ENCODE assay signal across 17 cellular contexts in genomic region chr12:6748761-6749160, GRCh38. TPM values are rescaled to one million over a fixed set of nuclear protein-coding genes. Genes with fewer than 3 reads are reported as not detected.
A peak's percentile ranks its signal among the peaks of the same experiment; 100 is the strongest.
DNase-seq lines count a peak whose midpoint lies in the region; ATAC-seq, FAIRE-seq and TF ChIP-seq lines count a peak whose summit lies in the region.
"Had no signal": no experiment of that assay in that cellular context is flagged by ENCODE, and none has a peak within 500 bp of the region (broad histone marks: within the 10 kb centered on the region; RNA-seq: fewer than 3 reads in every experiment).

No MANE protein-coding gene starts in this region.

- in situ Hi-C loops in K562 (cut with MboI), result no loop called here

- H3K79me2 ChIP-seq in K562 (ENCODE audit: control insufficient read depth, insufficient read depth, low read length), result peaks cover 31% of the 10 kb centered on the region

- FAIRE-seq in K562 (lab: Jason Lieb, UNC), result no peak
- no peak for FAIRE-seq in kidney (lab: Jason Lieb, UNC)
- FAIRE-seq: A549, GM12892 had no signal

- intact Hi-C loops in K562 (cut with micrococcal nuclease) (no loop called here), kidney (cut with DNase I) (no loop called here)
- intact Hi-C loops in activated naive CD4-positive, alpha-beta T cell treated with anti-CD3 and anti-CD28 coated beads for 36 hours (cut with micrococcal nuclease), result no loop called here

- no peak for TF ChIP-seq CTCF in K562 (IDR thresholded peaks at IDR 0.05 in 2 of 3, conservative IDR thresholded peaks at IDR 0.05 in 1 of 3; ENCODE audit: insufficient read depth in 2 of 3, low read depth in 1 of 3, low read length in 3 of 3)
- no peak for TF ChIP-seq CTCF in kidney (IDR thresholded peaks at IDR 0.05; ENCODE audit: borderline replicate concordance, extremely low read depth, insufficient read depth)
- TF ChIP-seq CTCF in nephron progenitor cell (IDR thresholded peaks at IDR 0.05), result no peak
- no peak for TF ChIP-seq CTCF in type B pancreatic cell (conservative IDR thresholded peaks at IDR 0.05)

- TF ChIP-seq EP300 in K562 (IDR thresholded peaks at IDR 0.05; ENCODE audit: low read length), result no peak

- ATAC-seq in K562, result no peak
- ATAC-seq: A549 had no signal

- no peaks in the 10 kb centered on the region for H3K27me3 ChIP-seq in K562 (ENCODE audit: control insufficient read depth in 2 of 2, insufficient read depth in 2 of 2, low read length in 2 of 2)

- H3K4me3 ChIP-seq in K562 (no peak overlapping the region), kidney (ENCODE audit: low read length in 2 of 2) (no peak overlapping the region)
- H3K4me3 ChIP-seq: A549, HAP-1 had no signal

- H3K36me3 Mint-ChIP-seq in nephron progenitor cell (ENCODE audit: low read depth) (peaks cover 46% of the 10 kb centered on the region), type B pancreatic cell (peaks cover 40% of the 10 kb centered on the region)
- peaks cover 41% of the 10 kb centered on the region for H3K36me3 Mint-ChIP-seq in activated naive CD4-positive, alpha-beta T cell treated with anti-CD3 and anti-CD28 coated beads for 36 hours (ENCODE audit: low read depth)

- H2AFZ ChIP-seq in K562 (ENCODE audit: low read depth, low read length), result no peak overlapping the region

- peaks cover 65% of the 10 kb centered on the region; the same call in 2 of the 3 replicates for H3K36me3 ChIP-seq in K562 (ENCODE audit: control insufficient read depth, insufficient read depth, low read length)
- H3K36me3 ChIP-seq in kidney (ENCODE audit: control insufficient read depth in 1 of 2, insufficient read depth in 2 of 2, low read length in 2 of 2), result peaks cover 30 to 57% of the 10 kb centered on the region in 2 donors

- H3K9me3 ChIP-seq in K562 (replicated peaks; ENCODE audit: control insufficient read depth, insufficient read depth, low read depth, low read length), result no peaks in the 10 kb centered on the region
- H3K9me3 ChIP-seq in kidney (ENCODE audit: control insufficient read depth in 1 of 2, low read length in 2 of 2), result no peaks in the 10 kb centered on the region
- H3K9me3 ChIP-seq: A549, HAP-1 had no signal

- H3K27ac Mint-ChIP-seq in nephron progenitor cell (peak overlapping the region; percentile 10), type B pancreatic cell (peak overlapping the region; percentile 2)
- no peak overlapping the region for H3K27ac Mint-ChIP-seq in activated naive CD4-positive, alpha-beta T cell treated with anti-CD3 and anti-CD28 coated beads for 36 hours

- no peak overlapping the region for H3K27ac ChIP-seq in K562 (ENCODE audit: extremely low read depth, low read depth, low read length)
- H3K27ac ChIP-seq in kidney (ENCODE audit: low read depth in 2 of 2, low read length in 2 of 2), result no peak overlapping the region
- no peak overlapping the region for H3K27ac ChIP-seq in substantia nigra (ENCODE audit: low read depth, low read length, poor library complexity, severe bottlenecking)
- H3K27ac ChIP-seq: A549 had no signal

- 91% methylated on average over 7 of the region's 28 CpGs for WGBS in K562 (ENCODE audit: insufficient coverage, low coverage, missing lambda C conversion rate)

- CTCF ChIA-PET in K562 (lab: Yijun Ruan, JAX; ENCODE audit: low intra/inter-chr PET ratio), result no interaction called here
- CTCF ChIA-PET in activated naive CD4-positive, alpha-beta T cell treated with anti-CD3 and anti-CD28 coated beads for 36 hours (lab: Charles Lee), result no interaction called here

- H3K9me3 Mint-ChIP-seq in nephron progenitor cell (no peaks in the 10 kb centered on the region), type B pancreatic cell (no peaks in the 10 kb centered on the region)
- H3K9me3 Mint-ChIP-seq in activated naive CD4-positive, alpha-beta T cell treated with anti-CD3 and anti-CD28 coated beads for 36 hours, result peaks cover 3% of the 10 kb centered on the region

- POLR2A ChIA-PET in K562 (lab: Yijun Ruan, JAX), result interaction anchor here (0.6 to 0.9 kb wide), 2 partner anchors 11 to 62 kb away, joined by 3 to 4 read pairs; no protein-coding TSS in a partner anchor

- peaks cover 3% of the 10 kb centered on the region for H3K9me1 ChIP-seq in K562 (ENCODE audit: control insufficient read depth, insufficient read depth, low read length)

- no TSS peak for BruUV-seq in K562 (replicated peaks; lab: Mats Ljungman, UMichigan)

- no peak for TF ChIP-seq POLR2A in K562 (conservative IDR thresholded peaks at IDR 0.05)

- H3K4me1 Mint-ChIP-seq in nephron progenitor cell, result peaks cover 48% of the 10 kb centered on the region
- peaks cover 15% of the 10 kb centered on the region for H3K4me1 Mint-ChIP-seq in type B pancreatic cell (ENCODE audit: unreplicated experiment)
- peaks cover 36% of the 10 kb centered on the region for H3K4me1 Mint-ChIP-seq in activated naive CD4-positive, alpha-beta T cell treated with anti-CD3 and anti-CD28 coated beads for 36 hours (ENCODE audit: low read depth)

- H3K4me3 Mint-ChIP-seq in nephron progenitor cell (no peak overlapping the region), type B pancreatic cell (no peak overlapping the region)
- H3K4me3 Mint-ChIP-seq in activated naive CD4-positive, alpha-beta T cell treated with anti-CD3 and anti-CD28 coated beads for 36 hours, result no peak overlapping the region
- H3K4me3 Mint-ChIP-seq: CD14-positive monocyte had no signal

- H3K9ac ChIP-seq in K562 (ENCODE audit: insufficient read depth in 1 of 2, low read depth in 2 of 2, low read length in 2 of 2) (no peak overlapping the region), kidney (ENCODE audit: low read length in 2 of 2) (no peak overlapping the region)

- no peak for TF ChIP-seq RAD21 in K562 (CRISPR knock-in tag; conservative IDR thresholded peaks at IDR 0.05 in 1 of 2, IDR thresholded peaks at IDR 0.05 in 1 of 2)

- H3K4me2 ChIP-seq in K562 (ENCODE audit: insufficient read depth, low read length), result no peak overlapping the region
- H3K4me2 ChIP-seq: A549 had no signal

- H3K4me1 ChIP-seq in K562 (replicated peaks in 1 of 2; ENCODE audit: control insufficient read depth in 2 of 2, insufficient read depth in 2 of 2, low read length in 2 of 2), result peaks cover 28 to 29% of the 10 kb centered on the region in 2 experiments
- peaks cover 7 to 12% of the 10 kb centered on the region in 2 donors for H3K4me1 ChIP-seq in kidney (ENCODE audit: control insufficient read depth in 1 of 2, insufficient read depth in 1 of 2, low read depth in 1 of 2, low read length in 2 of 2)

- H4K20me1 ChIP-seq in K562 (replicated peaks; ENCODE audit: control insufficient read depth, insufficient read depth, low read length), result peaks cover 5% of the 10 kb centered on the region; the same call in 1 of the 2 replicates

- H3K27me3 Mint-ChIP-seq in nephron progenitor cell (ENCODE audit: low read depth, poor library complexity) (peaks cover 5% of the 10 kb centered on the region), type B pancreatic cell (no peaks in the 10 kb centered on the region)
- H3K27me3 Mint-ChIP-seq in activated naive CD4-positive, alpha-beta T cell treated with anti-CD3 and anti-CD28 coated beads for 36 hours (ENCODE audit: low read depth), result no peaks in the 10 kb centered on the region
- H3K27me3 Mint-ChIP-seq: CD4-positive, alpha-beta memory T cell had no signal

- DNase-seq in K562 (ENCODE audit: extremely low read depth in 1 of 4, low spot score in 3 of 4) (no peak), kidney (peak; percentile 77), nephron progenitor cell (no peak), type B pancreatic cell (ENCODE audit: extremely low spot score, unreplicated experiment) (no peak), substantia nigra (lab: John Stamatoyannopoulos, UW) (no peak), cerebellar cortex (ENCODE audit: low spot score) (no peak)
- no peak for DNase-seq in activated naive CD4-positive, alpha-beta T cell treated with anti-CD3 and anti-CD28 coated beads for 36 hours
- DNase-seq: AML-193; CD4-positive, alpha-beta memory T cell; DMS153; DMS79; GDM1 had no signal

RNA-seq across cellular contexts. Expression of gene MLF2, which starts 4.2 kb away (rescaled TPM):
- total RNA-seq in K562 (2011; cell fraction: chromatin; rRNA removed; ENCODE audit: low replicate concordance), result 108 and 217 TPM in 2 replicates
- 142 and 144 TPM in 2 replicates for total RNA-seq in K562 (2011; cell fraction: nucleolus; rRNA removed)
- total RNA-seq in K562 (2011; cell fraction: nucleoplasm; rRNA removed), result 131 and 132 TPM in 2 replicates
- 146 and 161 TPM in 2 replicates for total RNA-seq in K562 (2014; rRNA removed)
- 58.3 and 60.3 TPM in 2 replicates for total RNA-seq in K562 (2014; rRNA removed; fragmentation: Illumina TruSeq; extraction: Trizol)
- 94.6 and 99.2 TPM in 2 replicates for total RNA-seq in K562 (2015; rRNA removed; fragmentation: Illumina TruSeq; extraction: Trizol)
- 149 and 167 TPM in 2 replicates for total RNA-seq in K562 (2021)
- 190 and 209 TPM in 2 replicates for polyA plus RNA-seq in K562 (2011; rRNA removed)
- 349 and 372 TPM in 2 replicates for polyA plus RNA-seq in K562 (2011; cell fraction: cytosol; rRNA removed)
- polyA plus RNA-seq in K562 (2011; cell fraction: nucleus; rRNA removed), result 190 and 315 TPM in 2 replicates
- polyA plus RNA-seq in K562 (2012), result 145 and 148 TPM in 2 replicates
- 138 and 139 TPM in 2 replicates for polyA plus RNA-seq in K562 (2014; fragmentation: Illumina TruSeq; extraction: Trizol)
- polyA plus RNA-seq in K562 (2014; fragmentation: Nextera tagmentation; extraction: Ambion mirVana), result 10 to 100 TPM; 11.4 to 15.6 TPM
- 186 and 187 TPM in 2 replicates for polyA plus RNA-seq in K562 (2014; rRNA removed)
- polyA minus RNA-seq in K562 (2011; rRNA and poly(A)+ RNA removed), result 133 and 137 TPM in 2 replicates
- 56.6 and 66.3 TPM in 2 replicates for polyA minus RNA-seq in K562 (2011; cell fraction: cytosol; rRNA and poly(A)+ RNA removed)
- polyA minus RNA-seq in K562 (2011; cell fraction: nucleus; rRNA and poly(A)+ RNA removed), result 49.0 and 76.3 TPM in 2 replicates
- 141 TPM for total RNA-seq in kidney
- 289 TPM for polyA plus RNA-seq in kidney (ENCODE audit: insufficient read depth, low read depth, low replicate concordance)
- 187 and 371 TPM in 2 replicates for total RNA-seq in type B pancreatic cell (ENCODE audit: low replicate concordance)
- 100 to 1,000 TPM; 140 to 143 TPM for total RNA-seq in activated naive CD4-positive, alpha-beta T cell treated with anti-CD3 and anti-CD28 coated beads for 36 hours

RNA-seq across cellular contexts. Expression of gene PTMS, which starts 17.4 kb away (rescaled TPM):
- total RNA-seq in K562 (2011; cell fraction: chromatin; rRNA removed; ENCODE audit: low replicate concordance), result 29.6 and 36.7 TPM in 2 replicates
- 32.1 and 32.4 TPM in 2 replicates for total RNA-seq in K562 (2011; cell fraction: nucleolus; rRNA removed)
- 48.1 and 64.1 TPM in 2 replicates for total RNA-seq in K562 (2011; cell fraction: nucleoplasm; rRNA removed)
- total RNA-seq in K562 (2014; rRNA removed) (78.5 and 91.4 TPM in 2 replicates), K562 (2014; rRNA removed; fragmentation: Illumina TruSeq; extraction: Trizol) (73.6 and 84.1 TPM in 2 replicates), K562 (2015; rRNA removed; fragmentation: Illumina TruSeq; extraction: Trizol) (97.7 and 108 TPM in 2 replicates), K562 (2021) (277 and 287 TPM in 2 replicates), kidney (269 TPM), type B pancreatic cell (ENCODE audit: low replicate concordance) (191 and 395 TPM in 2 replicates)
- polyA plus RNA-seq in K562 (2011; rRNA removed) (64.1 and 92.5 TPM in 2 replicates), K562 (2014; fragmentation: Illumina TruSeq; extraction: Trizol) (282 and 386 TPM in 2 replicates), K562 (2014; fragmentation: Nextera tagmentation; extraction: Ambion mirVana) (1 to 10 TPM; 5.1 to 5.2 TPM), K562 (2014; rRNA removed) (187 and 235 TPM in 2 replicates), kidney (ENCODE audit: insufficient read depth, low read depth, low replicate concordance) (590 TPM)
- polyA plus RNA-seq in K562 (2011; cell fraction: cytosol; rRNA removed), result 255 TPM in 2 replicates
- polyA plus RNA-seq in K562 (2011; cell fraction: nucleus; rRNA removed), result 81.6 and 109 TPM in 2 replicates
- 220 and 306 TPM in 2 replicates for polyA plus RNA-seq in K562 (2012)
- 29.8 TPM in 2 replicates for polyA minus RNA-seq in K562 (2011; rRNA and poly(A)+ RNA removed)
- polyA minus RNA-seq in K562 (2011; cell fraction: cytosol; rRNA and poly(A)+ RNA removed), result 52.4 and 55.3 TPM in 2 replicates
- polyA minus RNA-seq in K562 (2011; cell fraction: nucleus; rRNA and poly(A)+ RNA removed), result 11.6 and 12.6 TPM in 2 replicates
- 10 to 100 TPM; 35.1 to 44.2 TPM for total RNA-seq in activated naive CD4-positive, alpha-beta T cell treated with anti-CD3 and anti-CD28 coated beads for 36 hours

RNA-seq across cellular contexts. Expression of gene LAG3, which starts 23.6 kb away (rescaled TPM):
- total RNA-seq in K562 (2011; cell fraction: chromatin; rRNA removed; ENCODE audit: low replicate concordance), result 0.97 and 5.8 TPM in 2 replicates
- total RNA-seq in K562 (2011; cell fraction: nucleolus; rRNA removed), result 2.1 and 2.2 TPM in 2 replicates
- total RNA-seq in K562 (2011; cell fraction: nucleoplasm; rRNA removed), result 2.3 and 2.7 TPM in 2 replicates
- total RNA-seq in K562 (2014; rRNA removed), result 0.09 TPM in 1 of 2 replicates, not detected in the other
- total RNA-seq in K562 (2014; rRNA removed; fragmentation: Illumina TruSeq; extraction: Trizol), result 0.22 TPM in 1 of 2 replicates, not detected in the other
- 0.08 and 0.18 TPM in 2 replicates for total RNA-seq in K562 (2015; rRNA removed; fragmentation: Illumina TruSeq; extraction: Trizol)
- 0.60 and 0.66 TPM in 2 replicates for total RNA-seq in K562 (2021)
- polyA plus RNA-seq in K562 (2011; rRNA removed), result 0.10 and 0.19 TPM in 2 replicates
- polyA plus RNA-seq in K562 (2011; cell fraction: cytosol; rRNA removed), result 0.06 and 0.07 TPM in 2 replicates
- polyA plus RNA-seq in K562 (2011; cell fraction: nucleus; rRNA removed), result 1.2 and 2.7 TPM in 2 replicates
- 0.27 and 0.53 TPM in 2 replicates for polyA plus RNA-seq in K562 (2012)
- polyA plus RNA-seq in K562 (2014; fragmentation: Illumina TruSeq; extraction: Trizol), result 0.09 and 0.22 TPM in 2 replicates
- under 1 TPM in 1 of 2 experiments, not detected in 1; 0.07 TPM for polyA plus RNA-seq in K562 (2014; fragmentation: Nextera tagmentation; extraction: Ambion mirVana)
- polyA plus RNA-seq in K562 (2014; rRNA removed), result 0.07 and 0.74 TPM in 2 replicates
- polyA minus RNA-seq in K562 (2011; rRNA and poly(A)+ RNA removed), result not detected in 2 replicates
- polyA minus RNA-seq in K562 (2011; cell fraction: cytosol; rRNA and poly(A)+ RNA removed), result not detected in 2 replicates
- 0.27 and 0.44 TPM in 2 replicates for polyA minus RNA-seq in K562 (2011; cell fraction: nucleus; rRNA and poly(A)+ RNA removed)
- total RNA-seq in kidney, result 1.3 TPM
- polyA plus RNA-seq in kidney (ENCODE audit: insufficient read depth, low read depth, low replicate concordance), result not detected
- 0.52 and 2.6 TPM in 2 replicates for total RNA-seq in type B pancreatic cell (ENCODE audit: low replicate concordance)
- total RNA-seq in activated naive CD4-positive, alpha-beta T cell treated with anti-CD3 and anti-CD28 coated beads for 36 hours, result 10 to 100 TPM; 22.8 to 25.1 TPM
- total RNA-seq: Daoy had no signal
- polyA plus RNA-seq: CD14-positive monocyte had no signal

RNA-seq across cellular contexts. Expression of gene COPS7A, which starts 24.9 kb away (rescaled TPM):
- total RNA-seq in K562 (2011; cell fraction: chromatin; rRNA removed; ENCODE audit: low replicate concordance), result 14.3 and 23.0 TPM in 2 replicates
- 18.7 and 22.1 TPM in 2 replicates for total RNA-seq in K562 (2011; cell fraction: nucleolus; rRNA removed)
- 16.9 and 19.5 TPM in 2 replicates for total RNA-seq in K562 (2011; cell fraction: nucleoplasm; rRNA removed)
- 24.2 and 26.9 TPM in 2 replicates for total RNA-seq in K562 (2014; rRNA removed)
- 13.2 and 13.4 TPM in 2 replicates for total RNA-seq in K562 (2014; rRNA removed; fragmentation: Illumina TruSeq; extraction: Trizol)
- 20.6 and 25.0 TPM in 2 replicates for total RNA-seq in K562 (2015; rRNA removed; fragmentation: Illumina TruSeq; extraction: Trizol)
- total RNA-seq in K562 (2021), result 22.5 and 23.4 TPM in 2 replicates
- polyA plus RNA-seq in K562 (2011; rRNA removed), result 35.4 and 45.2 TPM in 2 replicates
- polyA plus RNA-seq in K562 (2011; cell fraction: cytosol; rRNA removed), result 44.0 and 49.7 TPM in 2 replicates
- 61.4 and 63.0 TPM in 2 replicates for polyA plus RNA-seq in K562 (2011; cell fraction: nucleus; rRNA removed)
- 29.9 and 33.9 TPM in 2 replicates for polyA plus RNA-seq in K562 (2012)
- 29.9 and 36.0 TPM in 2 replicates for polyA plus RNA-seq in K562 (2014; fragmentation: Illumina TruSeq; extraction: Trizol)
- polyA plus RNA-seq in K562 (2014; fragmentation: Nextera tagmentation; extraction: Ambion mirVana), result 10 to 100 TPM; 12.7 to 24.3 TPM
- polyA plus RNA-seq in K562 (2014; rRNA removed), result 30.2 and 36.5 TPM in 2 replicates
- polyA minus RNA-seq in K562 (2011; rRNA and poly(A)+ RNA removed), result 9.8 and 11.4 TPM in 2 replicates
- polyA minus RNA-seq in K562 (2011; cell fraction: cytosol; rRNA and poly(A)+ RNA removed), result 9.2 and 11.9 TPM in 2 replicates
- polyA minus RNA-seq in K562 (2011; cell fraction: nucleus; rRNA and poly(A)+ RNA removed), result 6.1 and 6.9 TPM in 2 replicates
- 71.9 TPM for total RNA-seq in kidney
- polyA plus RNA-seq in kidney (ENCODE audit: insufficient read depth, low read depth, low replicate concordance), result 94.1 TPM
- total RNA-seq in type B pancreatic cell (ENCODE audit: low replicate concordance), result 35.4 and 94.5 TPM in 2 replicates
- total RNA-seq in activated naive CD4-positive, alpha-beta T cell treated with anti-CD3 and anti-CD28 coated beads for 36 hours, result 10 to 100 TPM; 43.0 to 47.8 TPM

RNA-seq across cellular contexts. Expression of gene CD4, which starts 40.6 kb away (rescaled TPM):
- not detected in 2 replicates for total RNA-seq in K562 (2011; cell fraction: chromatin; rRNA removed; ENCODE audit: low replicate concordance)
- not detected in 2 replicates for total RNA-seq in K562 (2011; cell fraction: nucleolus; rRNA removed)
- not detected in 2 replicates for total RNA-seq in K562 (2011; cell fraction: nucleoplasm; rRNA removed)
- total RNA-seq in K562 (2014; rRNA removed) (not detected in 2 replicates), K562 (2014; rRNA removed; fragmentation: Illumina TruSeq; extraction: Trizol) (not detected in 2 replicates), K562 (2015; rRNA removed; fragmentation: Illumina TruSeq; extraction: Trizol) (0.07 and 0.08 TPM in 2 replicates), K562 (2021) (0.27 and 0.31 TPM in 2 replicates), kidney (38.1 TPM), type B pancreatic cell (ENCODE audit: low replicate concordance) (0.64 and 0.65 TPM in 2 replicates)
- polyA plus RNA-seq in K562 (2011; rRNA removed) (0.04 TPM in 1 of 2 replicates, not detected in the other), K562 (2014; fragmentation: Illumina TruSeq; extraction: Trizol) (0.06 and 0.10 TPM in 2 replicates), K562 (2014; fragmentation: Nextera tagmentation; extraction: Ambion mirVana) (under 1 TPM in 1 of 2 experiments, not detected in 1; 0.06 TPM), K562 (2014; rRNA removed) (0.11 TPM in 1 of 2 replicates, not detected in the other), kidney (ENCODE audit: insufficient read depth, low read depth, low replicate concordance) (12.2 TPM)
- polyA plus RNA-seq in K562 (2011; cell fraction: cytosol; rRNA removed), result 0.01 TPM in 1 of 2 replicates, not detected in the other
- polyA plus RNA-seq in K562 (2011; cell fraction: nucleus; rRNA removed), result 0.06 TPM in 1 of 2 replicates, not detected in the other
- polyA plus RNA-seq in K562 (2012), result 0.22 and 0.29 TPM in 2 replicates
- not detected in 2 replicates for polyA minus RNA-seq in K562 (2011; rRNA and poly(A)+ RNA removed)
- polyA minus RNA-seq in K562 (2011; cell fraction: cytosol; rRNA and poly(A)+ RNA removed), result not detected in 2 replicates
- not detected in 2 replicates for polyA minus RNA-seq in K562 (2011; cell fraction: nucleus; rRNA and poly(A)+ RNA removed)
- total RNA-seq in activated naive CD4-positive, alpha-beta T cell treated with anti-CD3 and anti-CD28 coated beads for 36 hours, result 100 to 1,000 TPM; 155 to 161 TPM
- total RNA-seq: Daoy had no signal
